ENCODE assay signal across 1 cellular context in the genomic region with DNA sequence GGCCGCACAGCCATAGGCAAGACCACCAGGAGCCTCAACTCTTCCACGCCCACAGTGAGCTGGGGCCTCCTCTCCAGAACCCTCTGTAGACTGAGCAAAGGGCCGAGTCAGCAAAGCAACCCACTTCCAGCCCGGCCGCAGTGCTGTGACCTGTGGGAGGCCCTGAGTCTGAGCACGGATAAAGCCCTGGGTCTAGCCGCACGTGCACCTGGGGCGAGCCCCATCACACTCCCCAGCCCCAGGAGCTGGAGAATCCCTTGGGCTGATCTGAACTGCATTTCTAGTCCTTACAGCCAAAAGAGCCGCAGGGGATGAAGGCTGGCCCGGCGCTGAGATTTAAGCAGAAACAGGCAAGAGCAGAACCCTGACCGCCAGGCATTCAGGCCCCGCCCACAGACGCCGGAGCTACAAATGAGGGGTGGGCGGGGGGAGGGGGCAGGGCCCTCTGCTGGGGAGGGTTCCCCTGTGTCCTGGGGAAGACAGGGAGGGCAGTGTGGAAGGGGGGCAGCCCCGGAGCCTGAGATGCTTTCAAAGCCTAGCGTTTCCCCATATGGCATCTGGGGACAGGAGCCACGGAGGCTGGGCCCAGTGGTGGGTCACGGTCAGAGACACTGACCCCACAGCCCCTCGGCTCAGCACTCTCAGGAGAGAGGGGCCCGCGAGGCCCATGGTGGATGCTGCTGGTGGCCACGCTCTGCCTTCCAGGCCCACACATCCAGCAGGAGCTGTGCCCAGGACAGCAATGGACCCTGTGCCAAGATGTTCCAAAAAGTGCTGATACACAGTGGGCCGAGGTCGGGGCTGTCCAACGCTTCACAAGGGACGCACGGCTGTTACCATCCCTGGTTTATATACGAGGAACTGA.
TF ChIP-seq lines count a peak whose summit lies in the region.

No MANE protein-coding gene starts in this region.

TF ChIP-seq in K562, 482 proteins besides CTCF, POLR2A, EP300 and RAD21:
- TF ChIP-seq, protein P1, sequence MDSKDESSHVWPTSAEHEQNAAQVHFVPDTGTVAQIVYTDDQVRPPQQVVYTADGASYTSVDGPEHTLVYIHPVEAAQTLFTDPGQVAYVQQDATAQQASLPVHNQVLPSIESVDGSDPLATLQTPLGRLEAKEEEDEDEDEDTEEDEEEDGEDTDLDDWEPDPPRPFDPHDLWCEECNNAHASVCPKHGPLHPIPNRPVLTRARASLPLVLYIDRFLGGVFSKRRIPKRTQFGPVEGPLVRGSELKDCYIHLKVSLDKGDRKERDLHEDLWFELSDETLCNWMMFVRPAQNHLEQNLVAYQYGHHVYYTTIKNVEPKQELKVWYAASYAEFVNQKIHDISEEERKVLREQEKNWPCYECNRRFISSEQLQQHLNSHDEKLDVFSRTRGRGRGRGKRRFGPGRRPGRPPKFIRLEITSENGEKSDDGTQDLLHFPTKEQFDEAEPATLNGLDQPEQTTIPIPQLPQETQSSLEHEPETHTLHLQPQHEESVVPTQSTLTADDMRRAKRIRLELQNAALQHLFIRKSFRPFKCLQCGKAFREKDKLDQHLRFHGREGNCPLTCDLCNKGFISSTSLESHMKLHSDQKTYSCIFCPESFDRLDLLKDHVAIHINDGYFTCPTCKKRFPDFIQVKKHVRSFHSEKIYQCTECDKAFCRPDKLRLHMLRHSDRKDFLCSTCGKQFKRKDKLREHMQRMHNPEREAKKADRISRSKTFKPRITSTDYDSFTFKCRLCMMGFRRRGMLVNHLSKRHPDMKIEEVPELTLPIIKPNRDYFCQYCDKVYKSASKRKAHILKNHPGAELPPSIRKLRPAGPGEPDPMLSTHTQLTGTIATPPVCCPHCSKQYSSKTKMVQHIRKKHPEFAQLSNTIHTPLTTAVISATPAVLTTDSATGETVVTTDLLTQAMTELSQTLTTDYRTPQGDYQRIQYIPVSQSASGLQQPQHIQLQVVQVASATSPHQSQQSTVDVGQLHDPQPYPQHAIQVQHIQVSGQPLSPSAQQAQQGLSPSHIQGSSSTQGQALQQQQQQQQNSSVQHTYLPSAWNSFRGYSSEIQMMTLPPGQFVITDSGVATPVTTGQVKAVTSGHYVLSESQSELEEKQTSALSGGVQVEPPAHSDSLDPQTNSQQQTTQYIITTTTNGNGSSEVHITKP (IDR thresholded peaks at IDR 0.05; ENCODE audit: partially characterized antibody), result no peak
- TF ChIP-seq, protein P2, sequence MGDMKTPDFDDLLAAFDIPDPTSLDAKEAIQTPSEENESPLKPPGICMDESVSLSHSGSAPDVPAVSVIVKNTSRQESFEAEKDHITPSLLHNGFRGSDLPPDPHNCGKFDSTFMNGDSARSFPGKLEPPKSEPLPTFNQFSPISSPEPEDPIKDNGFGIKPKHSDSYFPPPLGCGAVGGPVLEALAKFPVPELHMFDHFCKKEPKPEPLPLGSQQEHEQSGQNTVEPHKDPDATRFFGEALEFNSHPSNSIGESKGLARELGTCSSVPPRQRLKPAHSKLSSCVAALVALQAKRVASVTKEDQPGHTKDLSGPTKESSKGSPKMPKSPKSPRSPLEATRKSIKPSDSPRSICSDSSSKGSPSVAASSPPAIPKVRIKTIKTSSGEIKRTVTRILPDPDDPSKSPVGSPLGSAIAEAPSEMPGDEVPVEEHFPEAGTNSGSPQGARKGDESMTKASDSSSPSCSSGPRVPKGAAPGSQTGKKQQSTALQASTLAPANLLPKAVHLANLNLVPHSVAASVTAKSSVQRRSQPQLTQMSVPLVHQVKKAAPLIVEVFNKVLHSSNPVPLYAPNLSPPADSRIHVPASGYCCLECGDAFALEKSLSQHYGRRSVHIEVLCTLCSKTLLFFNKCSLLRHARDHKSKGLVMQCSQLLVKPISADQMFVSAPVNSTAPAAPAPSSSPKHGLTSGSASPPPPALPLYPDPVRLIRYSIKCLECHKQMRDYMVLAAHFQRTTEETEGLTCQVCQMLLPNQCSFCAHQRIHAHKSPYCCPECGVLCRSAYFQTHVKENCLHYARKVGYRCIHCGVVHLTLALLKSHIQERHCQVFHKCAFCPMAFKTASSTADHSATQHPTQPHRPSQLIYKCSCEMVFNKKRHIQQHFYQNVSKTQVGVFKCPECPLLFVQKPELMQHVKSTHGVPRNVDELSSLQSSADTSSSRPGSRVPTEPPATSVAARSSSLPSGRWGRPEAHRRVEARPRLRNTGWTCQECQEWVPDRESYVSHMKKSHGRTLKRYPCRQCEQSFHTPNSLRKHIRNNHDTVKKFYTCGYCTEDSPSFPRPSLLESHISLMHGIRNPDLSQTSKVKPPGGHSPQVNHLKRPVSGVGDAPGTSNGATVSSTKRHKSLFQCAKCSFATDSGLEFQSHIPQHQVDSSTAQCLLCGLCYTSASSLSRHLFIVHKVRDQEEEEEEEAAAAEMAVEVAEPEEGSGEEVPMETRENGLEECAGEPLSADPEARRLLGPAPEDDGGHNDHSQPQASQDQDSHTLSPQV (IDR thresholded peaks at IDR 0.05), result no peak
- TF ChIP-seq MCM7 (IDR thresholded peaks at IDR 0.05) (no peak), NR4A1 (CRISPR knock-in tag; IDR thresholded peaks at IDR 0.05) (no peak), NR4A1 (tag; IDR thresholded peaks at IDR 0.05) (no peak), HMG20A (CRISPR knock-in tag; conservative IDR thresholded peaks at IDR 0.05) (no peak), NR2C2 (CRISPR knock-in tag; IDR thresholded peaks at IDR 0.05) (no peak; the same call in 1 of the 2 replicates), NR2C2 (tag; IDR thresholded peaks at IDR 0.05) (no peak), ZNF165 (CRISPR knock-in tag; IDR thresholded peaks at IDR 0.05; ENCODE audit: borderline replicate concordance) (no peak), MEF2A (IDR thresholded peaks at IDR 0.05; ENCODE audit: control insufficient read depth, low read depth, low read length) (no peak), PYGO2 (tag; IDR thresholded peaks at IDR 0.05) (no peak), BRD9 (IDR thresholded peaks at IDR 0.05; ENCODE audit: low read depth, partially characterized antibody) (no peak), JUND (IDR thresholded peaks at IDR 0.05; ENCODE audit: borderline replicate concordance, low read depth, low read length) (no peak), JUND (tag; IDR thresholded peaks at IDR 0.05; ENCODE audit: borderline replicate concordance, low read depth, low read length) (no peak), MAFF (IDR thresholded peaks at IDR 0.05; ENCODE audit: low read length) (peak; percentile 23; the same call in 1 of the 2 replicates), KDM5B (IDR thresholded peaks at IDR 0.05; ENCODE audit: insufficient replicate concordance, low read depth, low read length) (no peak), C11orf30 (IDR thresholded peaks at IDR 0.05; ENCODE audit: low read depth) (peak; percentile 40; the same call in 1 of the 2 replicates), ARID2 (IDR thresholded peaks at IDR 0.05) (no peak), TBP (optimal IDR thresholded peaks at IDR 0.05; ENCODE audit: low read depth, low read length) (no peak), ZNF316 (IDR thresholded peaks at IDR 0.05) (peak; percentile 51), GATAD2B (IDR thresholded peaks at IDR 0.05; ENCODE audit: borderline replicate concordance) (no peak), MAFK (IDR thresholded peaks at IDR 0.05; ENCODE audit: low read length) (peak; percentile 21; the same call in 1 of the 2 replicates)
- TF ChIP-seq, protein P3, sequence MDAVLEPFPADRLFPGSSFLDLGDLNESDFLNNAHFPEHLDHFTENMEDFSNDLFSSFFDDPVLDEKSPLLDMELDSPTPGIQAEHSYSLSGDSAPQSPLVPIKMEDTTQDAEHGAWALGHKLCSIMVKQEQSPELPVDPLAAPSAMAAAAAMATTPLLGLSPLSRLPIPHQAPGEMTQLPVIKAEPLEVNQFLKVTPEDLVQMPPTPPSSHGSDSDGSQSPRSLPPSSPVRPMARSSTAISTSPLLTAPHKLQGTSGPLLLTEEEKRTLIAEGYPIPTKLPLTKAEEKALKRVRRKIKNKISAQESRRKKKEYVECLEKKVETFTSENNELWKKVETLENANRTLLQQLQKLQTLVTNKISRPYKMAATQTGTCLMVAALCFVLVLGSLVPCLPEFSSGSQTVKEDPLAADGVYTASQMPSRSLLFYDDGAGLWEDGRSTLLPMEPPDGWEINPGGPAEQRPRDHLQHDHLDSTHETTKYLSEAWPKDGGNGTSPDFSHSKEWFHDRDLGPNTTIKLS (IDR thresholded peaks at IDR 0.05; ENCODE audit: borderline replicate concordance, low read depth), result no peak
- TF ChIP-seq, protein P4, sequence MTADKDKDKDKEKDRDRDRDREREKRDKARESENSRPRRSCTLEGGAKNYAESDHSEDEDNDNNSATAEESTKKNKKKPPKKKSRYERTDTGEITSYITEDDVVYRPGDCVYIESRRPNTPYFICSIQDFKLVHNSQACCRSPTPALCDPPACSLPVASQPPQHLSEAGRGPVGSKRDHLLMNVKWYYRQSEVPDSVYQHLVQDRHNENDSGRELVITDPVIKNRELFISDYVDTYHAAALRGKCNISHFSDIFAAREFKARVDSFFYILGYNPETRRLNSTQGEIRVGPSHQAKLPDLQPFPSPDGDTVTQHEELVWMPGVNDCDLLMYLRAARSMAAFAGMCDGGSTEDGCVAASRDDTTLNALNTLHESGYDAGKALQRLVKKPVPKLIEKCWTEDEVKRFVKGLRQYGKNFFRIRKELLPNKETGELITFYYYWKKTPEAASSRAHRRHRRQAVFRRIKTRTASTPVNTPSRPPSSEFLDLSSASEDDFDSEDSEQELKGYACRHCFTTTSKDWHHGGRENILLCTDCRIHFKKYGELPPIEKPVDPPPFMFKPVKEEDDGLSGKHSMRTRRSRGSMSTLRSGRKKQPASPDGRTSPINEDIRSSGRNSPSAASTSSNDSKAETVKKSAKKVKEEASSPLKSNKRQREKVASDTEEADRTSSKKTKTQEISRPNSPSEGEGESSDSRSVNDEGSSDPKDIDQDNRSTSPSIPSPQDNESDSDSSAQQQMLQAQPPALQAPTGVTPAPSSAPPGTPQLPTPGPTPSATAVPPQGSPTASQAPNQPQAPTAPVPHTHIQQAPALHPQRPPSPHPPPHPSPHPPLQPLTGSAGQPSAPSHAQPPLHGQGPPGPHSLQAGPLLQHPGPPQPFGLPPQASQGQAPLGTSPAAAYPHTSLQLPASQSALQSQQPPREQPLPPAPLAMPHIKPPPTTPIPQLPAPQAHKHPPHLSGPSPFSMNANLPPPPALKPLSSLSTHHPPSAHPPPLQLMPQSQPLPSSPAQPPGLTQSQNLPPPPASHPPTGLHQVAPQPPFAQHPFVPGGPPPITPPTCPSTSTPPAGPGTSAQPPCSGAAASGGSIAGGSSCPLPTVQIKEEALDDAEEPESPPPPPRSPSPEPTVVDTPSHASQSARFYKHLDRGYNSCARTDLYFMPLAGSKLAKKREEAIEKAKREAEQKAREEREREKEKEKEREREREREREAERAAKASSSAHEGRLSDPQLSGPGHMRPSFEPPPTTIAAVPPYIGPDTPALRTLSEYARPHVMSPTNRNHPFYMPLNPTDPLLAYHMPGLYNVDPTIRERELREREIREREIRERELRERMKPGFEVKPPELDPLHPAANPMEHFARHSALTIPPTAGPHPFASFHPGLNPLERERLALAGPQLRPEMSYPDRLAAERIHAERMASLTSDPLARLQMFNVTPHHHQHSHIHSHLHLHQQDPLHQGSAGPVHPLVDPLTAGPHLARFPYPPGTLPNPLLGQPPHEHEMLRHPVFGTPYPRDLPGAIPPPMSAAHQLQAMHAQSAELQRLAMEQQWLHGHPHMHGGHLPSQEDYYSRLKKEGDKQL (CRISPR knock-in tag; IDR thresholded peaks at IDR 0.05; ENCODE audit: borderline replicate concordance), result no peak
- TF ChIP-seq, protein P5, sequence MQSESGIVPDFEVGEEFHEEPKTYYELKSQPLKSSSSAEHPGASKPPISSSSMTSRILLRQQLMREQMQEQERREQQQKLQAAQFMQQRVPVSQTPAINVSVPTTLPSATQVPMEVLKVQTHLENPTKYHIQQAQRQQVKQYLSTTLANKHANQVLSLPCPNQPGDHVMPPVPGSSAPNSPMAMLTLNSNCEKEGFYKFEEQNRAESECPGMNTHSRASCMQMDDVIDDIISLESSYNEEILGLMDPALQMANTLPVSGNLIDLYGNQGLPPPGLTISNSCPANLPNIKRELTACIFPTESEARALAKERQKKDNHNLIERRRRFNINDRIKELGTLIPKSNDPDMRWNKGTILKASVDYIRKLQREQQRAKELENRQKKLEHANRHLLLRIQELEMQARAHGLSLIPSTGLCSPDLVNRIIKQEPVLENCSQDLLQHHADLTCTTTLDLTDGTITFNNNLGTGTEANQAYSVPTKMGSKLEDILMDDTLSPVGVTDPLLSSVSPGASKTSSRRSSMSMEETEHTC (IDR thresholded peaks at IDR 0.05), result no peak
- TF ChIP-seq, protein P6, sequence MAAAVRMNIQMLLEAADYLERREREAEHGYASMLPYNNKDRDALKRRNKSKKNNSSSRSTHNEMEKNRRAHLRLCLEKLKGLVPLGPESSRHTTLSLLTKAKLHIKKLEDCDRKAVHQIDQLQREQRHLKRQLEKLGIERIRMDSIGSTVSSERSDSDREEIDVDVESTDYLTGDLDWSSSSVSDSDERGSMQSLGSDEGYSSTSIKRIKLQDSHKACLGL (CRISPR knock-in tag; IDR thresholded peaks at IDR 0.05; ENCODE audit: borderline replicate concordance, poor library complexity, severe bottlenecking), result no peak
- TF ChIP-seq, protein P7, sequence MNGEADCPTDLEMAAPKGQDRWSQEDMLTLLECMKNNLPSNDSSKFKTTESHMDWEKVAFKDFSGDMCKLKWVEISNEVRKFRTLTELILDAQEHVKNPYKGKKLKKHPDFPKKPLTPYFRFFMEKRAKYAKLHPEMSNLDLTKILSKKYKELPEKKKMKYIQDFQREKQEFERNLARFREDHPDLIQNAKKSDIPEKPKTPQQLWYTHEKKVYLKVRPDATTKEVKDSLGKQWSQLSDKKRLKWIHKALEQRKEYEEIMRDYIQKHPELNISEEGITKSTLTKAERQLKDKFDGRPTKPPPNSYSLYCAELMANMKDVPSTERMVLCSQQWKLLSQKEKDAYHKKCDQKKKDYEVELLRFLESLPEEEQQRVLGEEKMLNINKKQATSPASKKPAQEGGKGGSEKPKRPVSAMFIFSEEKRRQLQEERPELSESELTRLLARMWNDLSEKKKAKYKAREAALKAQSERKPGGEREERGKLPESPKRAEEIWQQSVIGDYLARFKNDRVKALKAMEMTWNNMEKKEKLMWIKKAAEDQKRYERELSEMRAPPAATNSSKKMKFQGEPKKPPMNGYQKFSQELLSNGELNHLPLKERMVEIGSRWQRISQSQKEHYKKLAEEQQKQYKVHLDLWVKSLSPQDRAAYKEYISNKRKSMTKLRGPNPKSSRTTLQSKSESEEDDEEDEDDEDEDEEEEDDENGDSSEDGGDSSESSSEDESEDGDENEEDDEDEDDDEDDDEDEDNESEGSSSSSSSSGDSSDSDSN (IDR thresholded peaks at IDR 0.05; ENCODE audit: borderline replicate concordance in 1 of 2, low read depth in 2 of 2, low read length in 2 of 2), result no peak
- TF ChIP-seq, protein P8, sequence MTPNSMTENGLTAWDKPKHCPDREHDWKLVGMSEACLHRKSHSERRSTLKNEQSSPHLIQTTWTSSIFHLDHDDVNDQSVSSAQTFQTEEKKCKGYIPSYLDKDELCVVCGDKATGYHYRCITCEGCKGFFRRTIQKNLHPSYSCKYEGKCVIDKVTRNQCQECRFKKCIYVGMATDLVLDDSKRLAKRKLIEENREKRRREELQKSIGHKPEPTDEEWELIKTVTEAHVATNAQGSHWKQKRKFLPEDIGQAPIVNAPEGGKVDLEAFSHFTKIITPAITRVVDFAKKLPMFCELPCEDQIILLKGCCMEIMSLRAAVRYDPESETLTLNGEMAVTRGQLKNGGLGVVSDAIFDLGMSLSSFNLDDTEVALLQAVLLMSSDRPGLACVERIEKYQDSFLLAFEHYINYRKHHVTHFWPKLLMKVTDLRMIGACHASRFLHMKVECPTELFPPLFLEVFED (CRISPR knock-in tag; conservative IDR thresholded peaks at IDR 0.05), result no peak
